Comparison of ENCODE assay signal across 8 cellular contexts in the genomic region with DNA sequence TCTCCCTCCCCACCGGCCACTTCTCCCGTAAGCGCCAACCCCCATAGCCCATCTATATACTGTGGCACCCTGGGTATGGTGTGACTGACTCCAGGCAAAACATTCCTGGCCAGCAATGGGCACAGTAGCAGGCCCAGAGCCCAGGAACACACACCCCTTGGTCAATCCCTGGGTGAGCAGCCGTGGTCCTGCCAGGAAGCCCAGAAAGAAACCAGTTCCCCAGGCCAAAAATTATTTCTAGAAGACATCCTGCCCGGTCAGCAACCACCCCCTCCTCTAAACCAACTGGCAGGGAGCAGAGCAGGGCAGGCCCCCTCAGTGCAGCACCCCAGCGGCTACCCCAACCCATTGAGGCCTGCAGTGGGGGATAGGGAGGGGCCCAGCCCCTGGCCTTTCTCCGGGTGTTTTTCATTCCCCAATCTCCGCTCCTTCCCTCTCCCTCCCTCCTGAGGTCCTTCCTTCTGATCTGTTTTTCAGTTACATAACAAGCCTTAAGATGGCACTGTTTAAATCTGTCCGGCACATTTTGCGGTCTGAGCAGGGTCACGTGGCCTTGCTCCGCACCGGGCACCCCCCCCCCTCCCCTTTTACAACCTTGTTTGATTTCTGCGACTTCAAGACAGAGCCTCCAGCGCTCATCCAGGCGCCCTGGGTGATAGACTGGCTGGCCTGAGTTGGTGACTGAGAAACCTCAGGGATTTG. TPM values are rescaled to one million over a fixed set of nuclear protein-coding genes. Genes with fewer than 3 reads are reported as not detected.
DNase-seq lines count a peak whose midpoint lies in the region; ATAC-seq, FAIRE-seq and TF ChIP-seq lines count a peak whose summit lies in the region.

No MANE protein-coding gene starts in this region.

- peaks cover 30 to 57% of the 10 kb centered on the region in 2 donors for H3K4me1 Mint-ChIP-seq in natural killer cell

- ATAC-seq in natural killer cell (no peak), HG03108 (IDR thresholded peaks at IDR 0.05; ENCODE audit: unreplicated experiment) (no peak)

- DNase-seq in AG04449 (ENCODE audit: low read depth, low spot score): no peak
- DNase-seq in GF-D8 (lab: John Stamatoyannopoulos, UW): peak; percentile 16
- no peak for DNase-seq in NT2/D1 (ENCODE audit: low read depth, low spot score)
- no peak for DNase-seq in bronchial epithelial cell (ENCODE audit: low read depth)
- DNase-seq in natural killer cell: no peak
- DNase-seq in HuH-7 (ENCODE audit: low spot score): no peak
- DNase-seq in amniotic stem cell (lab: John Stamatoyannopoulos, UW): no peak

- H3K27me3 Mint-ChIP-seq in natural killer cell (ENCODE audit: low read depth in 2 of 2): peaks cover 6 to 26% of the 10 kb centered on the region in 2 donors

- no peak for FAIRE-seq in bronchial epithelial cell (lab: Jason Lieb, UNC)

- peak overlapping the region; percentile 85 for H3K4me3 Mint-ChIP-seq in natural killer cell

- H3K4me1 ChIP-seq in NT2/D1 (ENCODE audit: insufficient read depth, insufficient read length): peaks cover 18% of the 10 kb centered on the region

- no peaks in the 10 kb centered on the region for H3K36me3 Mint-ChIP-seq in natural killer cell

- no peaks in the 10 kb centered on the region for H3K9me3 Mint-ChIP-seq in natural killer cell

- H3K4me3 ChIP-seq in AG04449 (ENCODE audit: low read depth, low read length): no peak overlapping the region
- no peak overlapping the region for H3K4me3 ChIP-seq in NT2/D1 (ENCODE audit: insufficient read length, low read depth)
- H3K4me3 ChIP-seq in bronchial epithelial cell (ENCODE audit: low read depth, low read length): no peak overlapping the region

- H3K27me3 ChIP-seq in NT2/D1 (ENCODE audit: insufficient read depth, insufficient read length) (peaks cover 87% of the 10 kb centered on the region), bronchial epithelial cell (ENCODE audit: control insufficient read depth, insufficient read depth, low read length) (peaks cover 50% of the 10 kb centered on the region)

- CTCF ChIA-PET in AG04449 (lab: Yijun Ruan, JAX): interaction anchor here (0.9 to 1.9 kb wide), 3 partner anchors 96 to 104 kb away, joined by 3 to 8 read pairs (median 4); no protein-coding TSS in a partner anchor

- intact Hi-C loops in natural killer cell (cut with micrococcal nuclease): no loop called here

- TF ChIP-seq CTCF in AG04449 (IDR thresholded peaks at IDR 0.05; ENCODE audit: insufficient read depth, low read length, missing control alignments) (peak; percentile 19), bronchial epithelial cell (IDR thresholded peaks at IDR 0.05; ENCODE audit: insufficient read depth, low read length, severe bottlenecking) (peak; percentile 1), natural killer cell (IDR thresholded peaks at IDR 0.05) (no peak)

- POLR2A ChIA-PET in AG04449 (lab: Yijun Ruan, JAX): interaction anchor here (0.8 kb wide), 1 partner anchor 19 kb away, joined by 3 read pairs; no protein-coding TSS in a partner anchor

- peak overlapping the region; percentile 46 to 82 for H3K27ac Mint-ChIP-seq in natural killer cell

- H3K36me3 ChIP-seq in NT2/D1 (ENCODE audit: insufficient read depth, insufficient read length, low read length): no peaks in the 10 kb centered on the region
- no peaks in the 10 kb centered on the region for H3K36me3 ChIP-seq in bronchial epithelial cell (ENCODE audit: control insufficient read depth, insufficient read depth, low read length)

- peak overlapping the region; percentile 29 for H3K9ac ChIP-seq in NT2/D1 (ENCODE audit: insufficient read length, low read depth)

- no peaks in the 10 kb centered on the region for H3K9me3 ChIP-seq in NT2/D1 (ENCODE audit: insufficient read depth, low read length)

RNA-seq across cellular contexts. Expression of a gene that starts 2.0 kb away (rescaled TPM):
- under 0.01 TPM in 1 of 2 replicates, not detected in the other for total RNA-seq in bronchial epithelial cell
- 1 to 10 TPM; 1.0 to 2.2 (median 2.2) TPM for total RNA-seq in natural killer cell

RNA-seq across cellular contexts. Expression of a gene that starts 59.4 kb away (rescaled TPM):
- total RNA-seq in bronchial epithelial cell: 19.5 and 20.6 TPM in 2 replicates
- 10 to 100 TPM; 17.7 to 24.9 (median 18.8) TPM for total RNA-seq in natural killer cell
